22 cellular contexts compared by ENCODE assay signal in the genomic region with DNA sequence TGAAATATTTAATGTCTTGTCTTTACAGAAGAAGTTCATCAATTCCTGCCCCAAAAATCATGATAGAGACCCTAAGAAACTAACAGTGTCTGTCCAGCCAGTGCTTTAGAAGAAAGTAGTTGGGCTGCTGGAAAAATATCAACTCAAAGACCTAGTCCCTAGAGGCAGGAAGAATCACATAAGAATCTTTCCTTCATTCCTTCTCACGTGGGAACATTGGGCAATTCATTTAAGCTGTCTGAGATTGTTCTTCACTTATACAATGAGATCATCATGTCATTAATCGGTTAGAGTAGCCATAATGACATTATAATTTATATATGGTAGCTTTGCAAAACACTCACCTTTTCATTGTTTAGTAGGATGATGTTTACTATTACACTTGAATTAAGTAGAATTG.
DNase-seq lines count a peak whose midpoint lies in the region; TF ChIP-seq lines count a peak whose summit lies in the region.
"Had no signal": no experiment of that assay in that cellular context is flagged by ENCODE, and none has a peak within 500 bp of the region (broad histone marks: within the 10 kb centered on the region; RNA-seq: fewer than 3 reads in every experiment).

No MANE protein-coding gene starts in this region.

- H3K27me3 ChIP-seq in adipocyte (replicated peaks; ENCODE audit: control insufficient read depth, insufficient read depth, low read length), result no peaks in the 10 kb centered on the region
- H3K27me3 ChIP-seq in prostate gland (replicated peaks; ENCODE audit: insufficient read depth), result no peaks in the 10 kb centered on the region
- H3K27me3 ChIP-seq: esophagus muscularis mucosa had no signal

- no peak for TF ChIP-seq CTCF in fibroblast of pulmonary artery (IDR thresholded peaks at IDR 0.05; ENCODE audit: low read length, missing control alignments)
- TF ChIP-seq CTCF in prostate gland (IDR thresholded peaks at IDR 0.05), result no peak

- H3K4me1 ChIP-seq in adipocyte (ENCODE audit: control insufficient read depth, insufficient read depth, low read length) (peaks cover 20% of the 10 kb centered on the region), prostate gland (replicated peaks) (no peaks in the 10 kb centered on the region)
- H3K4me1 ChIP-seq: esophagus muscularis mucosa had no signal

- intact Hi-C loops in prostate gland (cut with DNase I), result no loop called here

- no peak overlapping the region for H3K27ac ChIP-seq in prostate gland
- H3K27ac ChIP-seq: esophagus muscularis mucosa, hepatocyte had no signal

- H3K9me3 ChIP-seq in adipocyte (ENCODE audit: control insufficient read depth, low read length) (no peaks in the 10 kb centered on the region), prostate gland (no peaks in the 10 kb centered on the region)
- H3K9me3 ChIP-seq: esophagus muscularis mucosa, mucosa of descending colon had no signal

- H3K9ac ChIP-seq in adipocyte (ENCODE audit: low read length), result no peak overlapping the region

- 50% methylated on average over 2 of the region's 2 CpGs for WGBS in prostate gland

- peak overlapping the region; percentile 33 for H3K4me3 ChIP-seq in adipocyte (ENCODE audit: low read length)
- H3K4me3 ChIP-seq in fibroblast of pulmonary artery (replicated peaks; ENCODE audit: low read depth, low read length), result no peak overlapping the region
- no peak overlapping the region for H3K4me3 ChIP-seq in skeletal muscle cell (ENCODE audit: low read depth, low read length)
- no peak overlapping the region for H3K4me3 ChIP-seq in prostate gland
- H3K4me3 ChIP-seq: esophagus muscularis mucosa, hepatocyte, mucosa of descending colon had no signal

- TF ChIP-seq POLR2A in prostate gland (IDR thresholded peaks at IDR 0.05), result no peak

- DNase-seq in GM04503 (ENCODE audit: low read depth) (peak; percentile 59), adipocyte (ENCODE audit: low read depth) (peak; percentile 78), fibroblast of pulmonary artery (ENCODE audit: low read depth) (peak; percentile 61), skeletal muscle cell (ENCODE audit: low read depth) (peak; percentile 85), amygdala (lab: John Stamatoyannopoulos, UW) (no peak), SHP77 (lab: John Stamatoyannopoulos, UW) (no peak), prostate gland (ENCODE audit: low spot score) (no peak)
- DNase-seq: activated CD4-positive, alpha-beta T cell treated with anti-CD3 and anti-CD28 coated beads, Interleukin-2, amount 10 ng/mL, durations not matched to agents 24 days and 14 days; activated CD8-positive, alpha-beta memory T cell treated with anti-CD3 and anti-CD28 coated beads, Interleukin-2, amount 10 ng/mL, durations not matched to agents 7 days and 5 days; activated naive CD4-positive, alpha-beta T cell treated with anti-CD3 and anti-CD28 coated beads, Interleukin-2, amount 10 ng/mL, durations not matched to agents 7 days and 5 days; AML-193; aorta; DND-41; effector CD8-positive, alpha-beta T cell; mucosa of descending colon; NCI-H1092; NCI-H187 treated with DMSO at 0.1 percent for 48 hours; NCI-H446; small intestine; stimulated activated CD4-positive, alpha-beta T cell treated with anti-CD3 and anti-CD28 coated beads, Interleukin-2, amount 100 ng/mL, for 24 hours had no signal

- no peaks in the 10 kb centered on the region for H3K36me3 ChIP-seq in adipocyte (ENCODE audit: control insufficient read depth, insufficient read depth, low read length, severe bottlenecking)
- no peaks in the 10 kb centered on the region for H3K36me3 ChIP-seq in prostate gland
- H3K36me3 ChIP-seq: esophagus muscularis mucosa had no signal

Comparison
In these comparisons a context has a peak if more than half of its experiments do, and no peak if none do; other contexts are left out.
1. DNase-seq: peak in GM04503 (single experiment), adipocyte (single experiment), fibroblast of pulmonary artery (single experiment) and skeletal muscle cell (single experiment); none in amygdala (0 of 56), SHP77 (0 of 2) and prostate gland (single experiment).